Comparison of ENCODE assay signal across 18 cellular contexts in genomic region chr12:2633176-2633824, GRCh38.
"Had no signal": no experiment of that assay in that cellular context is flagged by ENCODE, and none has a peak within 500 bp of the region (broad histone marks: within the 10 kb centered on the region; RNA-seq: fewer than 3 reads in every experiment).

No MANE protein-coding gene starts in this region.

- H3K4me1 ChIP-seq: esophagus muscularis mucosa, gastroesophageal sphincter, testis, vagina had no signal

- H3K9me3 Mint-ChIP-seq: activated T-cell treated with anti-CD3 and anti-CD28 coated beads, Interleukin-2, amount 50 U/mL, for 72 hours had no signal

- H3K27ac Mint-ChIP-seq: activated T-cell treated with anti-CD3 and anti-CD28 coated beads, Interleukin-2, amount 50 U/mL, for 72 hours; mesothelial cell of epicardium; progenitor cell of endocrine pancreas had no signal

- H3K4me3 ChIP-seq: esophagus muscularis mucosa, gastroesophageal sphincter, lung, testis, vagina had no signal

- H3K9me3 ChIP-seq: esophagus muscularis mucosa, gastroesophageal sphincter, testis, vagina had no signal

- H3K27me3 ChIP-seq: esophagus muscularis mucosa, gastroesophageal sphincter, testis, vagina had no signal

- H3K27ac ChIP-seq: testis, vagina, WERI-Rb-1 had no signal

- DNase-seq: activated CD4-positive, alpha-beta T cell treated with anti-CD3 and anti-CD28 coated beads, Interleukin-2, amount 50 U/mL, for 4 hours; activated naive CD4-positive, alpha-beta T cell treated with anti-CD3 and anti-CD28 coated beads, Interleukin-2, amount 50 U/mL, for 16 hours; activated T-cell treated with anti-CD3 and anti-CD28 coated beads, Interleukin-2, amount 50 U/mL, for 72 hours; dermis blood vessel endothelial cell; effector memory CD4-positive, alpha-beta T cell; nephron progenitor cell; occipital lobe; stimulated activated CD4-positive, alpha-beta T cell treated with anti-CD3 and anti-CD28 coated beads, Interleukin-15, amount 100 ng/mL, for 24 hours; stimulated activated CD4-positive, alpha-beta T cell treated with anti-CD3 and anti-CD28 coated beads, Interleukin-2, amount 100 ng/mL, for 48 hours; SW 1271; testis; WERI-Rb-1 had no signal

- H3K4me3 Mint-ChIP-seq: activated T-cell treated with anti-CD3 and anti-CD28 coated beads, Interleukin-2, amount 50 U/mL, for 72 hours; mesothelial cell of epicardium had no signal

- H3K36me3 ChIP-seq: vagina, WERI-Rb-1 had no signal
